Comparison of ENCODE assay signal across 14 cellular contexts in genomic region chr14:99655521-99655920, GRCh38. TPM values are rescaled to one million over a fixed set of nuclear protein-coding genes. Genes with fewer than 3 reads are reported as not detected.
DNase-seq lines count a peak whose midpoint lies in the region; ATAC-seq and TF ChIP-seq lines count a peak whose summit lies in the region.
"Had no signal": no experiment of that assay in that cellular context is flagged by ENCODE, and none has a peak within 500 bp of the region (broad histone marks: within the 10 kb centered on the region; RNA-seq: fewer than 3 reads in every experiment).

No MANE protein-coding gene starts in this region.

- no peak overlapping the region for H3K27ac Mint-ChIP-seq in activated CD8-positive, alpha-beta T cell treated with anti-CD3 and anti-CD28 coated beads for 36 hours

- no peak overlapping the region for H3K4me3 Mint-ChIP-seq in activated CD8-positive, alpha-beta T cell treated with anti-CD3 and anti-CD28 coated beads for 36 hours

- no peak overlapping the region for H2AK5ac ChIP-seq in mesenchymal stem cell (ENCODE audit: low read length, severe bottlenecking)
- no peak overlapping the region for H2AK5ac ChIP-seq in trophoblast cell (ENCODE audit: low read length)

- intact Hi-C loops in activated CD8-positive, alpha-beta T cell treated with anti-CD3 and anti-CD28 coated beads for 36 hours (cut with micrococcal nuclease), result no loop called here

- 86% methylated on average over 2 of the region's 4 CpGs for WGBS in mesenchymal stem cell
- no CpG with 5 or more reads among the region's 4 CpGs for WGBS in trophoblast cell (ENCODE audit: extremely low coverage, insufficient coverage, insufficient read length)

- H2AFZ ChIP-seq in mesenchymal stem cell (ENCODE audit: low read depth, low read length), result no peak overlapping the region
- no peak overlapping the region for H2AFZ ChIP-seq in trophoblast cell (ENCODE audit: insufficient read depth, low read length, poor library complexity)

- no peaks in the 10 kb centered on the region for H3K79me2 ChIP-seq in trophoblast cell (ENCODE audit: control insufficient read depth, insufficient read depth, low read length, poor library complexity)

- H3K23ac ChIP-seq in mesenchymal stem cell (ENCODE audit: low read length in 2 of 2), result no peak overlapping the region
- H3K23ac ChIP-seq in trophoblast cell (ENCODE audit: low read length), result no peak overlapping the region

- ATAC-seq in activated CD8-positive, alpha-beta T cell treated with anti-CD3 and anti-CD28 coated beads for 36 hours, result no peak
- no peak for ATAC-seq in GM18519 (IDR thresholded peaks at IDR 0.05; ENCODE audit: low FRiP score, unreplicated experiment)
- ATAC-seq: GM12878 had no signal

- no peaks in the 10 kb centered on the region for H3K9me3 Mint-ChIP-seq in activated CD8-positive, alpha-beta T cell treated with anti-CD3 and anti-CD28 coated beads for 36 hours

- no peak overlapping the region for H4K91ac ChIP-seq in mesenchymal stem cell (ENCODE audit: low read length)
- no peak overlapping the region for H4K91ac ChIP-seq in trophoblast cell (ENCODE audit: low read depth, low read length)

- H3K4me3 ChIP-seq in cardiac fibroblast (replicated peaks in 1 of 2; ENCODE audit: low read depth in 2 of 2, low read length in 2 of 2), result no peak overlapping the region
- H3K4me3 ChIP-seq in mesenchymal stem cell (ENCODE audit: insufficient read depth in 1 of 2, low read depth in 1 of 2, low read length in 2 of 2), result no peak overlapping the region
- H3K4me3 ChIP-seq in trophoblast cell (ENCODE audit: low read depth, low read length), result no peak overlapping the region
- H3K4me3 ChIP-seq: GM12878 had no signal

- TF ChIP-seq CTCF in cardiac fibroblast (IDR thresholded peaks at IDR 0.05; ENCODE audit: low read depth, low read length), result no peak
- no peak for TF ChIP-seq CTCF in activated CD8-positive, alpha-beta T cell treated with anti-CD3 and anti-CD28 coated beads for 36 hours (IDR thresholded peaks at IDR 0.05)

- H3K27me3 Mint-ChIP-seq in activated CD8-positive, alpha-beta T cell treated with anti-CD3 and anti-CD28 coated beads for 36 hours, result peaks cover 32% of the 10 kb centered on the region

- H3K9ac ChIP-seq in mesenchymal stem cell (ENCODE audit: low read length), result no peak overlapping the region
- no peak overlapping the region for H3K9ac ChIP-seq in trophoblast cell (ENCODE audit: low read length)

- H3K27me3 ChIP-seq in mesenchymal stem cell (ENCODE audit: control insufficient read depth in 1 of 2, insufficient read depth in 1 of 2, low read length in 2 of 2), result peaks cover 0 to 15% of the 10 kb centered on the region in 2 experiments
- H3K27me3 ChIP-seq in trophoblast cell (ENCODE audit: insufficient read depth, low read length), result no peaks in the 10 kb centered on the region

- H3K18ac ChIP-seq in mesenchymal stem cell (ENCODE audit: low read depth in 1 of 2, low read length in 2 of 2), result no peak overlapping the region
- no peak overlapping the region for H3K18ac ChIP-seq in trophoblast cell (ENCODE audit: low read length)

- DNase-seq in HCEC 1CT (peak; percentile 7), cardiac fibroblast (ENCODE audit: low read depth in 2 of 2) (peak; percentile 45 to 46), mesenchymal stem cell (peak; percentile 26), DMS53 treated with DMSO at 0.1 percent for 48 hours (lab: John Stamatoyannopoulos, UW; ENCODE audit: unreplicated experiment) (no peak), trophoblast cell (no peak)
- no peak for DNase-seq in activated CD8-positive, alpha-beta T cell treated with anti-CD3 and anti-CD28 coated beads for 36 hours
- DNase-seq: C1 segment of cervical spinal cord, MM.1S, NCI-H1105, NCI-H1694 treated with DMSO at 0.1 percent for 48 hours, NCI-H2171, SHP77 had no signal

- H2BK15ac ChIP-seq in mesenchymal stem cell (ENCODE audit: low read depth, poor library complexity, severe bottlenecking), result no peak overlapping the region

- H3K14ac ChIP-seq in mesenchymal stem cell (ENCODE audit: low read length in 2 of 2) (no peak overlapping the region), trophoblast cell (ENCODE audit: low read length) (no peak overlapping the region)

- H3K27ac ChIP-seq in mesenchymal stem cell (ENCODE audit: low read length, poor library complexity, severe bottlenecking) (no peak overlapping the region), trophoblast cell (ENCODE audit: low read depth, low read length) (no peak overlapping the region)

- POLR2A ChIA-PET in activated CD8-positive, alpha-beta T cell treated with anti-CD3 and anti-CD28 coated beads for 36 hours (lab: Charles Lee), result no interaction called here

- no peak overlapping the region for H4K12ac ChIP-seq in trophoblast cell (ENCODE audit: low read depth, low read length)

- H3K4me1 Mint-ChIP-seq in activated CD8-positive, alpha-beta T cell treated with anti-CD3 and anti-CD28 coated beads for 36 hours (ENCODE audit: low read depth), result peaks cover 4% of the 10 kb centered on the region

- no peaks in the 10 kb centered on the region for H3K79me1 ChIP-seq in mesenchymal stem cell (replicated peaks; ENCODE audit: low read length, poor library complexity, severe bottlenecking)
- peaks cover 5% of the 10 kb centered on the region for H3K79me1 ChIP-seq in trophoblast cell (ENCODE audit: low read length)

- H3K4me1 ChIP-seq in mesenchymal stem cell (ENCODE audit: control insufficient read depth, insufficient read depth, low read depth, low read length) (peaks cover 7% of the 10 kb centered on the region), trophoblast cell (ENCODE audit: control insufficient read depth in 1 of 2, insufficient read depth in 2 of 2, low read length in 2 of 2) (peaks cover 4 to 9% of the 10 kb centered on the region in 2 experiments)

- no peak overlapping the region for H2BK5ac ChIP-seq in mesenchymal stem cell (ENCODE audit: low read depth, low read length, poor library complexity, severe bottlenecking)
- H2BK5ac ChIP-seq in trophoblast cell (ENCODE audit: low read depth, low read length, poor library complexity), result no peak overlapping the region

- H3K4me2 ChIP-seq in mesenchymal stem cell (ENCODE audit: low read length, poor library complexity, severe bottlenecking) (no peak overlapping the region), trophoblast cell (ENCODE audit: low read length) (no peak overlapping the region)

- H3K36me3 ChIP-seq in mesenchymal stem cell (ENCODE audit: control insufficient read depth in 1 of 2, insufficient read depth in 2 of 2, low read depth in 1 of 2, low read length in 2 of 2) (no peaks in the 10 kb centered on the region), trophoblast cell (ENCODE audit: control insufficient read depth in 1 of 2, insufficient read depth in 2 of 2, low read length in 2 of 2) (peaks cover 0 to 3% of the 10 kb centered on the region in 2 experiments)

- H2BK120ac ChIP-seq in mesenchymal stem cell (ENCODE audit: low read depth, low read length), result no peak overlapping the region
- no peak overlapping the region for H2BK120ac ChIP-seq in trophoblast cell (ENCODE audit: insufficient read depth, low read length, poor library complexity)

- no peak overlapping the region for H2BK12ac ChIP-seq in mesenchymal stem cell (ENCODE audit: low read length in 2 of 2)
- H2BK12ac ChIP-seq in trophoblast cell (ENCODE audit: low read length), result no peak overlapping the region

- H3K4ac ChIP-seq in mesenchymal stem cell (ENCODE audit: low read depth in 1 of 2, low read length in 2 of 2) (no peak overlapping the region), trophoblast cell (ENCODE audit: low read depth, low read length) (no peak overlapping the region)

- no peak overlapping the region for H4K8ac ChIP-seq in mesenchymal stem cell (ENCODE audit: low read length)
- no peak overlapping the region for H4K8ac ChIP-seq in trophoblast cell (ENCODE audit: low read depth, low read length)

- CTCF ChIA-PET in activated CD8-positive, alpha-beta T cell treated with anti-CD3 and anti-CD28 coated beads for 36 hours (lab: Charles Lee), result interaction anchor here (0.9 kb wide), 1 partner anchor 20 kb away, joined by 3 read pairs; no protein-coding TSS in a partner anchor

- H3K9me3 ChIP-seq in mesenchymal stem cell (ENCODE audit: control insufficient read depth, low read length), result no peaks in the 10 kb centered on the region
- H3K9me3 ChIP-seq in trophoblast cell (ENCODE audit: insufficient read depth, low read depth, low read length), result peaks cover under 1% of the 10 kb centered on the region

- no peaks in the 10 kb centered on the region for H3K36me3 Mint-ChIP-seq in activated CD8-positive, alpha-beta T cell treated with anti-CD3 and anti-CD28 coated beads for 36 hours (ENCODE audit: low read depth)

RNA-seq across cellular contexts. Expression of gene HHIPL1, which starts 10.6 kb away (rescaled TPM):
- 0.48 TPM for polyA plus RNA-seq in mesenchymal stem cell (2013, experiment 1 of 2)
- polyA plus RNA-seq in mesenchymal stem cell (2013, experiment 2 of 2), result 0.58 TPM
- 1.3 and 1.5 TPM in 2 replicates for polyA plus RNA-seq in trophoblast cell (2013)
- under 1 TPM; 0.05 to 0.07 TPM for total RNA-seq in activated CD8-positive, alpha-beta T cell treated with anti-CD3 and anti-CD28 coated beads for 36 hours
- total RNA-seq: GM12878 had no signal

RNA-seq across cellular contexts. Expression of gene CYP46A1, which starts 28.6 kb away (rescaled TPM):
- 0.03 TPM for polyA plus RNA-seq in mesenchymal stem cell (2013, experiment 1 of 2)
- 0.03 TPM for polyA plus RNA-seq in mesenchymal stem cell (2013, experiment 2 of 2)
- 0.35 and 0.41 TPM in 2 replicates for polyA plus RNA-seq in trophoblast cell (2013)
- total RNA-seq in activated CD8-positive, alpha-beta T cell treated with anti-CD3 and anti-CD28 coated beads for 36 hours, result under 1 TPM; 0.16 to 0.20 TPM
- total RNA-seq: GM12878 had no signal

RNA-seq across cellular contexts. Expression of gene CCDC85C, which starts 51.5 kb away (rescaled TPM):
- polyA plus RNA-seq in mesenchymal stem cell (2013, experiment 1 of 2), result 1.1 TPM
- 1.2 TPM for polyA plus RNA-seq in mesenchymal stem cell (2013, experiment 2 of 2)
- polyA plus RNA-seq in trophoblast cell (2013), result 17.0 and 18.1 TPM in 2 replicates
- 1 to 10 TPM; 6.8 to 7.9 TPM for total RNA-seq in activated CD8-positive, alpha-beta T cell treated with anti-CD3 and anti-CD28 coated beads for 36 hours

Comparison
In these comparisons a context has a peak if more than half of its experiments do, and no peak if none do; other contexts are left out.
1. DNase-seq: peak in HCEC 1CT (single experiment), cardiac fibroblast (2 of 2) and mesenchymal stem cell (single experiment); none in DMS53 treated with DMSO at 0.1 percent for 48 hours (single experiment), trophoblast cell (0 of 2) and activated CD8-positive, alpha-beta T cell treated with anti-CD3 and anti-CD28 coated beads for 36 hours (single experiment).